ENCODE assay signal across 15 cellular contexts in genomic region chr3:184160456-184160855, GRCh38. TPM values are rescaled to one million over a fixed set of nuclear protein-coding genes. Genes with fewer than 3 reads are reported as not detected.
A peak's percentile ranks its signal among the peaks of the same experiment; 100 is the strongest.
DNase-seq lines count a peak whose midpoint lies in the region; ATAC-seq, FAIRE-seq and TF ChIP-seq lines count a peak whose summit lies in the region.
"Had no signal": no experiment of that assay in that cellular context is flagged by ENCODE, and none has a peak within 500 bp of the region (broad histone marks: within the 10 kb centered on the region; RNA-seq: fewer than 3 reads in every experiment).

No MANE protein-coding gene starts in this region.

- TF ChIP-seq RAD21 in K562 (CRISPR knock-in tag; conservative IDR thresholded peaks at IDR 0.05 in 1 of 2, IDR thresholded peaks at IDR 0.05 in 1 of 2) = no peak

- intact Hi-C loops in K562 (cut with micrococcal nuclease) (no loop called here), thyroid gland (cut with DNase I) (no loop called here)

- no peaks in the 10 kb centered on the region; the same call in 1 of the 2 replicates for H4K20me1 ChIP-seq in K562 (replicated peaks; ENCODE audit: control insufficient read depth, insufficient read depth, low read length)

- DNase-seq in AG04450 (ENCODE audit: low read depth, low spot score) = no peak
- DNase-seq in H7 = peak; percentile 19
- DNase-seq in K562 (ENCODE audit: extremely low read depth in 1 of 4, low spot score in 3 of 4) = peak in 1 of 4 experiments; percentile 39
- no peak for DNase-seq in mesothelial cell of epicardium (ENCODE audit: low spot score in 2 of 2, unreplicated experiment in 2 of 2)
- no peak for DNase-seq in thyroid gland
- no peak for DNase-seq in BE2C
- no peak for DNase-seq in activated CD4-positive, CD25-positive, alpha-beta regulatory T cell treated with anti-CD3 and anti-CD28 coated beads, Interleukin-2, amount 50 U/mL, for 72 hours
- DNase-seq in NCI-H128 (lab: John Stamatoyannopoulos, UW; ENCODE audit: unreplicated experiment) = no peak
- DNase-seq: activated CD4-positive, alpha-beta T cell treated with anti-CD3 and anti-CD28 coated beads for 48 hours; CD4-positive, CD25-positive, alpha-beta regulatory T cell; stimulated activated CD4-positive, alpha-beta T cell treated with anti-CD3 and anti-CD28 coated beads, Interleukin-12 subunit alpha, Interleukin-12 subunit beta, amount 100 ng/mL, for 4 hours; testis had no signal

- H3K4me3 ChIP-seq in AG04450 (ENCODE audit: low read depth, low read length) (peak overlapping the region; percentile 32), H7 (ENCODE audit: insufficient read depth, low read depth, low read length) (no peak overlapping the region), K562 (no peak overlapping the region), thyroid gland (replicated peaks in 1 of 3) (no peak overlapping the region), BE2C (ENCODE audit: low read depth, low read length) (no peak overlapping the region)
- H3K4me3 ChIP-seq: testis had no signal

- peak overlapping the region; percentile 18 for H3K4me3 Mint-ChIP-seq in mesothelial cell of epicardium

- TF ChIP-seq POLR2A in K562 (conservative IDR thresholded peaks at IDR 0.05) (no peak), thyroid gland (IDR thresholded peaks at IDR 0.05) (no peak)

- H3K27ac ChIP-seq in AG04450 (ENCODE audit: low read depth, low read length) (peak overlapping the region; percentile 84), K562 (ENCODE audit: extremely low read depth, low read depth, low read length) (0 out of 3 replicates have a peak overlapping the region, but pooled peaks have one; percentile 28), thyroid gland (peak overlapping the region in 1 of 3 donors; percentile 13)
- H3K27ac ChIP-seq: KMS-11 had no signal

- peaks cover 33% of the 10 kb centered on the region for H3K4me1 Mint-ChIP-seq in mesothelial cell of epicardium

- peaks cover 5% of the 10 kb centered on the region for H3K36me3 Mint-ChIP-seq in mesothelial cell of epicardium

- no peak for TF ChIP-seq EP300 in K562 (IDR thresholded peaks at IDR 0.05; ENCODE audit: low read length)

- CTCF ChIA-PET in AG04450 (lab: Charles Lee) (interaction anchor here (0.7 to 1.7 kb wide), 5 partner anchors 12 to 89 kb away, joined by 3 to 9 read pairs (median 4); partner anchors contain the start of gene EEF1AKMT4), K562 (lab: Yijun Ruan, JAX; ENCODE audit: low intra/inter-chr PET ratio) (no interaction called here)

- H3K9me3 Mint-ChIP-seq in mesothelial cell of epicardium = no peaks in the 10 kb centered on the region

- H3K4me2 ChIP-seq in K562 (ENCODE audit: insufficient read depth, low read length) = no peak overlapping the region
- H3K4me2 ChIP-seq: KMS-11 had no signal

- no peaks in the 10 kb centered on the region for H3K9me1 ChIP-seq in K562 (ENCODE audit: control insufficient read depth, insufficient read depth, low read length)

- no peaks in the 10 kb centered on the region; the same call in 1 of the 2 replicates for H3K9me3 ChIP-seq in AG04450 (ENCODE audit: control insufficient read depth, insufficient read depth, low read length)
- H3K9me3 ChIP-seq in K562 (replicated peaks; ENCODE audit: control insufficient read depth, insufficient read depth, low read depth, low read length) = no peaks in the 10 kb centered on the region
- no peaks in the 10 kb centered on the region for H3K9me3 ChIP-seq in thyroid gland
- no peaks in the 10 kb centered on the region for H3K9me3 ChIP-seq in BE2C
- H3K9me3 ChIP-seq: testis had no signal

- no peak for FAIRE-seq in K562 (lab: Jason Lieb, UNC)
- FAIRE-seq: bronchial epithelial cell, RCC 7860 had no signal

- in situ Hi-C loops in K562 (cut with MboI) = no loop called here

- H3K79me2 ChIP-seq in K562 (ENCODE audit: control insufficient read depth, insufficient read depth, low read length) = peaks cover 55% of the 10 kb centered on the region

- no TSS peak for BruUV-seq in K562 (replicated peaks; lab: Mats Ljungman, UMichigan)

- no peak overlapping the region for H2AFZ ChIP-seq in K562 (ENCODE audit: low read depth, low read length)

- peaks cover 10% of the 10 kb centered on the region for H3K36me3 ChIP-seq in H7 (replicated peaks; ENCODE audit: control insufficient read depth, insufficient read depth, low read length)
- peaks cover 40% of the 10 kb centered on the region; the same call in 2 of the 3 replicates for H3K36me3 ChIP-seq in K562 (ENCODE audit: control insufficient read depth, insufficient read depth, low read length)
- H3K36me3 ChIP-seq in thyroid gland = peaks cover 13 to 20% of the 10 kb centered on the region in 2 donors
- peaks cover 29% of the 10 kb centered on the region for H3K36me3 ChIP-seq in BE2C

- no peak for TF ChIP-seq CTCF in AG04450 (IDR thresholded peaks at IDR 0.05; ENCODE audit: low read depth, low read length)
- no peak for TF ChIP-seq CTCF in K562 (IDR thresholded peaks at IDR 0.05 in 2 of 3, conservative IDR thresholded peaks at IDR 0.05 in 1 of 3; ENCODE audit: insufficient read depth in 2 of 3, low read depth in 1 of 3, low read length in 3 of 3)
- no peak for TF ChIP-seq CTCF in mesothelial cell of epicardium (IDR thresholded peaks at IDR 0.05; ENCODE audit: unreplicated experiment)
- TF ChIP-seq CTCF in thyroid gland (IDR thresholded peaks at IDR 0.05) = no peak
- no peak for TF ChIP-seq CTCF in BE2C (IDR thresholded peaks at IDR 0.05; ENCODE audit: low read depth, low read length)

- H3K27me3 ChIP-seq in AG04450 (ENCODE audit: control insufficient read depth, insufficient read depth, low read length) (no peaks in the 10 kb centered on the region), H7 (ENCODE audit: control insufficient read depth, insufficient read depth, low read length) (no peaks in the 10 kb centered on the region), K562 (ENCODE audit: control insufficient read depth in 2 of 2, insufficient read depth in 2 of 2, low read length in 2 of 2) (no peaks in the 10 kb centered on the region), thyroid gland (no peaks in the 10 kb centered on the region), BE2C (no peaks in the 10 kb centered on the region)
- H3K27me3 ChIP-seq: testis had no signal

- peaks cover 21 to 22% of the 10 kb centered on the region in 2 experiments; a peak in 4 of 5 replicates for H3K4me1 ChIP-seq in K562 (replicated peaks in 1 of 2; ENCODE audit: control insufficient read depth in 2 of 2, insufficient read depth in 2 of 2, low read length in 2 of 2)
- H3K4me1 ChIP-seq in thyroid gland = peaks cover 26 to 43% of the 10 kb centered on the region in 2 donors
- peaks cover 4% of the 10 kb centered on the region; the same call in 1 of the 2 replicates for H3K4me1 ChIP-seq in BE2C

- peak overlapping the region; percentile 85 for H3K27ac Mint-ChIP-seq in mesothelial cell of epicardium
- H3K27ac Mint-ChIP-seq: CD4-positive, CD25-positive, alpha-beta regulatory T cell had no signal

- POLR2A ChIA-PET in AG04450 (lab: Yijun Ruan, JAX) = interaction anchor here (0.7 kb wide), 1 partner anchor 26 kb away, joined by 4 read pairs; the partner anchor contains the start of gene EIF2B5
- POLR2A ChIA-PET in K562 (lab: Yijun Ruan, JAX) = interaction anchor here (0.8 to 1.0 kb wide), 2 partner anchors 8 to 20 kb away, joined by 3 read pairs; no protein-coding TSS in a partner anchor

- no peak for ATAC-seq in K562

- WGBS in K562 (ENCODE audit: insufficient coverage, low coverage, missing lambda C conversion rate) = 17% methylated on average over 2 of the region's 2 CpGs
- 32 to 50% methylated on average over 2 of the region's 2 CpGs for WGBS in thyroid gland, 2 donors

- H3K9ac ChIP-seq in K562 (ENCODE audit: insufficient read depth in 1 of 2, low read depth in 2 of 2, low read length in 2 of 2) = peak overlapping the region in 1 of 2 experiments; percentile 81; a peak in 2 of 4 replicates
- H3K9ac ChIP-seq: KMS-11 had no signal

- no peaks in the 10 kb centered on the region for H3K27me3 Mint-ChIP-seq in mesothelial cell of epicardium (ENCODE audit: low read depth)
- H3K27me3 Mint-ChIP-seq: CD4-positive, CD25-positive, alpha-beta regulatory T cell had no signal

RNA-seq across cellular contexts. Expression of gene DVL3, which starts 5.3 kb away (rescaled TPM):
- polyA plus RNA-seq in AG04450 (2011; rRNA removed) (29.7 and 37.8 TPM in 2 replicates), K562 (2011; rRNA removed) (20.1 and 28.7 TPM in 2 replicates), K562 (2014; fragmentation: Illumina TruSeq; extraction: Trizol) (44.3 and 44.8 TPM in 2 replicates), K562 (2014; fragmentation: Nextera tagmentation; extraction: Ambion mirVana) (1 to 10 TPM; 3.1 to 5.4 TPM), K562 (2014; rRNA removed) (42.8 and 46.6 TPM in 2 replicates)
- 61.5 and 77.9 TPM in 2 replicates for polyA minus RNA-seq in AG04450 (2011; rRNA and poly(A)+ RNA removed)
- total RNA-seq in H7 (2014; rRNA removed; shearing (Covaris generic)) = 40.6 and 44.4 TPM in 2 replicates
- total RNA-seq in K562 (2011; cell fraction: chromatin; rRNA removed; ENCODE audit: low replicate concordance) = 88.9 and 157 TPM in 2 replicates
- total RNA-seq in K562 (2011; cell fraction: nucleolus; rRNA removed) = 73.2 and 83.2 TPM in 2 replicates
- total RNA-seq in K562 (2011; cell fraction: nucleoplasm; rRNA removed) = 65.6 and 69.9 TPM in 2 replicates
- total RNA-seq in K562 (2014; rRNA removed) (25.7 and 26.5 TPM in 2 replicates), K562 (2014; rRNA removed; fragmentation: Illumina TruSeq; extraction: Trizol) (8.7 and 9.8 TPM in 2 replicates), K562 (2015; rRNA removed; fragmentation: Illumina TruSeq; extraction: Trizol) (16.0 and 17.2 TPM in 2 replicates), K562 (2021) (54.4 and 57.9 TPM in 2 replicates), mesothelial cell of epicardium (158 to 162 TPM (median 159 TPM) in 3 replicates), thyroid gland (100 to 1,000 TPM in 1 of 4 donors, 10 to 100 TPM in 3; 48.2 to 137 (median 65.3) TPM)
- polyA plus RNA-seq in K562 (2011; cell fraction: cytosol; rRNA removed) = 24.9 and 26.6 TPM in 2 replicates
- polyA plus RNA-seq in K562 (2011; cell fraction: nucleus; rRNA removed) = 70.4 and 103 TPM in 2 replicates
- polyA plus RNA-seq in K562 (2012) = 39.3 and 52.8 TPM in 2 replicates
- 14.5 and 16.5 TPM in 2 replicates for polyA minus RNA-seq in K562 (2011; rRNA and poly(A)+ RNA removed)
- 29.0 and 36.2 TPM in 2 replicates for polyA minus RNA-seq in K562 (2011; cell fraction: cytosol; rRNA and poly(A)+ RNA removed)
- 20.6 and 36.3 TPM in 2 replicates for polyA minus RNA-seq in K562 (2011; cell fraction: nucleus; rRNA and poly(A)+ RNA removed)
- 210 TPM for polyA plus RNA-seq in BE2C (2012; ENCODE audit: insufficient read depth, insufficient read length, low read depth)

RNA-seq across cellular contexts. Expression of gene AP2M1, which starts 14.2 kb away (rescaled TPM):
- polyA plus RNA-seq in AG04450 (2011; rRNA removed) = 963 and 1,068 TPM in 2 replicates
- polyA minus RNA-seq in AG04450 (2011; rRNA and poly(A)+ RNA removed) = 572 and 665 TPM in 2 replicates
- 567 and 667 TPM in 2 replicates for total RNA-seq in H7 (2014; rRNA removed; shearing (Covaris generic))
- 357 and 707 TPM in 2 replicates for total RNA-seq in K562 (2011; cell fraction: chromatin; rRNA removed; ENCODE audit: low replicate concordance)
- total RNA-seq in K562 (2011; cell fraction: nucleolus; rRNA removed) = 352 and 411 TPM in 2 replicates
- total RNA-seq in K562 (2011; cell fraction: nucleoplasm; rRNA removed) = 363 and 369 TPM in 2 replicates
- 282 and 320 TPM in 2 replicates for total RNA-seq in K562 (2014; rRNA removed)
- total RNA-seq in K562 (2014; rRNA removed; fragmentation: Illumina TruSeq; extraction: Trizol) = 277 and 296 TPM in 2 replicates
- 247 and 250 TPM in 2 replicates for total RNA-seq in K562 (2015; rRNA removed; fragmentation: Illumina TruSeq; extraction: Trizol)
- total RNA-seq in K562 (2021) = 367 and 385 TPM in 2 replicates
- 505 and 704 TPM in 2 replicates for polyA plus RNA-seq in K562 (2011; rRNA removed)
- polyA plus RNA-seq in K562 (2011; cell fraction: cytosol; rRNA removed) = 307 and 406 TPM in 2 replicates
- polyA plus RNA-seq in K562 (2011; cell fraction: nucleus; rRNA removed) = 576 and 635 TPM in 2 replicates
- polyA plus RNA-seq in K562 (2012) = 764 and 803 TPM in 2 replicates
- 400 and 440 TPM in 2 replicates for polyA plus RNA-seq in K562 (2014; fragmentation: Illumina TruSeq; extraction: Trizol)
- polyA plus RNA-seq in K562 (2014; fragmentation: Nextera tagmentation; extraction: Ambion mirVana) = 100 to 1,000 TPM; 118 to 252 TPM
- 275 and 325 TPM in 2 replicates for polyA plus RNA-seq in K562 (2014; rRNA removed)
- 381 and 396 TPM in 2 replicates for polyA minus RNA-seq in K562 (2011; rRNA and poly(A)+ RNA removed)
- 150 and 169 TPM in 2 replicates for polyA minus RNA-seq in K562 (2011; cell fraction: cytosol; rRNA and poly(A)+ RNA removed)
- 111 and 158 TPM in 2 replicates for polyA minus RNA-seq in K562 (2011; cell fraction: nucleus; rRNA and poly(A)+ RNA removed)
- total RNA-seq in mesothelial cell of epicardium = 247 to 261 TPM (median 254 TPM) in 3 replicates
- 100 to 1,000 TPM; 180 to 302 (median 212) TPM for total RNA-seq in thyroid gland
- 1,058 TPM for polyA plus RNA-seq in BE2C (2012; ENCODE audit: insufficient read depth, insufficient read length, low read depth)

RNA-seq across cellular contexts. Expression of gene EIF2B5, which starts 25.3 kb away (rescaled TPM):
- polyA plus RNA-seq in AG04450 (2011; rRNA removed) (28.8 and 29.8 TPM in 2 replicates), K562 (2011; rRNA removed) (76.8 and 87.2 TPM in 2 replicates), K562 (2014; fragmentation: Illumina TruSeq; extraction: Trizol) (70.9 and 75.5 TPM in 2 replicates), K562 (2014; fragmentation: Nextera tagmentation; extraction: Ambion mirVana) (10 to 100 TPM; 19.1 to 31.8 TPM), K562 (2014; rRNA removed) (92.4 and 95.6 TPM in 2 replicates)
- 28.6 and 32.8 TPM in 2 replicates for polyA minus RNA-seq in AG04450 (2011; rRNA and poly(A)+ RNA removed)
- 58.4 and 65.6 TPM in 2 replicates for total RNA-seq in H7 (2014; rRNA removed; shearing (Covaris generic))
- total RNA-seq in K562 (2011; cell fraction: chromatin; rRNA removed; ENCODE audit: low replicate concordance) = 169 and 262 TPM in 2 replicates
- 136 and 137 TPM in 2 replicates for total RNA-seq in K562 (2011; cell fraction: nucleolus; rRNA removed)
- 121 and 132 TPM in 2 replicates for total RNA-seq in K562 (2011; cell fraction: nucleoplasm; rRNA removed)
- total RNA-seq in K562 (2014; rRNA removed) (66.4 and 91.1 TPM in 2 replicates), K562 (2014; rRNA removed; fragmentation: Illumina TruSeq; extraction: Trizol) (70.4 and 70.8 TPM in 2 replicates), K562 (2015; rRNA removed; fragmentation: Illumina TruSeq; extraction: Trizol) (71.8 and 74.0 TPM in 2 replicates), K562 (2021) (62.9 and 67.5 TPM in 2 replicates), mesothelial cell of epicardium (38.2 to 42.2 TPM (median 39.0 TPM) in 3 replicates), thyroid gland (10 to 100 TPM; 27.9 to 46.5 (median 42.2) TPM)
- 59.9 and 66.1 TPM in 2 replicates for polyA plus RNA-seq in K562 (2011; cell fraction: cytosol; rRNA removed)
- 209 and 258 TPM in 2 replicates for polyA plus RNA-seq in K562 (2011; cell fraction: nucleus; rRNA removed)
- polyA plus RNA-seq in K562 (2012) = 55.0 and 58.2 TPM in 2 replicates
- 70.4 and 76.8 TPM in 2 replicates for polyA minus RNA-seq in K562 (2011; rRNA and poly(A)+ RNA removed)
- polyA minus RNA-seq in K562 (2011; cell fraction: cytosol; rRNA and poly(A)+ RNA removed) = 21.8 and 27.8 TPM in 2 replicates
- 59.4 and 76.5 TPM in 2 replicates for polyA minus RNA-seq in K562 (2011; cell fraction: nucleus; rRNA and poly(A)+ RNA removed)
- polyA plus RNA-seq in BE2C (2012; ENCODE audit: insufficient read depth, insufficient read length, low read depth) = 88.5 TPM

RNA-seq across cellular contexts. Expression of gene ABCF3, which starts 25.5 kb away (rescaled TPM):
- polyA plus RNA-seq in AG04450 (2011; rRNA removed) = 43.1 and 50.0 TPM in 2 replicates
- polyA minus RNA-seq in AG04450 (2011; rRNA and poly(A)+ RNA removed) = 74.8 and 108 TPM in 2 replicates
- total RNA-seq in H7 (2014; rRNA removed; shearing (Covaris generic)) = 31.1 and 38.8 TPM in 2 replicates
- 203 and 374 TPM in 2 replicates for total RNA-seq in K562 (2011; cell fraction: chromatin; rRNA removed; ENCODE audit: low replicate concordance)
- 204 and 235 TPM in 2 replicates for total RNA-seq in K562 (2011; cell fraction: nucleolus; rRNA removed)
- total RNA-seq in K562 (2011; cell fraction: nucleoplasm; rRNA removed) = 155 and 178 TPM in 2 replicates
- 47.1 and 54.2 TPM in 2 replicates for total RNA-seq in K562 (2014; rRNA removed)
- 17.6 and 20.0 TPM in 2 replicates for total RNA-seq in K562 (2014; rRNA removed; fragmentation: Illumina TruSeq; extraction: Trizol)
- total RNA-seq in K562 (2015; rRNA removed; fragmentation: Illumina TruSeq; extraction: Trizol) = 33.6 and 37.7 TPM in 2 replicates
- total RNA-seq in K562 (2021) = 61.9 and 77.9 TPM in 2 replicates
- polyA plus RNA-seq in K562 (2011; rRNA removed) = 45.1 and 59.3 TPM in 2 replicates
- polyA plus RNA-seq in K562 (2011; cell fraction: cytosol; rRNA removed) = 54.7 and 103 TPM in 2 replicates
- 298 and 363 TPM in 2 replicates for polyA plus RNA-seq in K562 (2011; cell fraction: nucleus; rRNA removed)
- 47.0 and 54.1 TPM in 2 replicates for polyA plus RNA-seq in K562 (2012)
- polyA plus RNA-seq in K562 (2014; fragmentation: Illumina TruSeq; extraction: Trizol) = 51.0 and 57.1 TPM in 2 replicates
- polyA plus RNA-seq in K562 (2014; fragmentation: Nextera tagmentation; extraction: Ambion mirVana) = 10 to 100 TPM in 1 of 2 experiments, 1 to 10 TPM in 1; 6.7 to 23.7 TPM
- polyA plus RNA-seq in K562 (2014; rRNA removed) = 65.0 and 68.5 TPM in 2 replicates
- 45.4 and 50.7 TPM in 2 replicates for polyA minus RNA-seq in K562 (2011; rRNA and poly(A)+ RNA removed)
- 31.0 and 41.5 TPM in 2 replicates for polyA minus RNA-seq in K562 (2011; cell fraction: cytosol; rRNA and poly(A)+ RNA removed)
- polyA minus RNA-seq in K562 (2011; cell fraction: nucleus; rRNA and poly(A)+ RNA removed) = 96.3 and 137 TPM in 2 replicates
- 65.7 to 67.9 TPM (median 67.8 TPM) in 3 replicates for total RNA-seq in mesothelial cell of epicardium
- total RNA-seq in thyroid gland = 10 to 100 TPM; 51.1 to 83.4 (median 72.6) TPM
- polyA plus RNA-seq in BE2C (2012; ENCODE audit: insufficient read depth, insufficient read length, low read depth) = 162 TPM
